ENCODE assay signal across 8 cellular contexts in genomic region chr5:34655354-34655991, GRCh38. TPM values are rescaled to one million over a fixed set of nuclear protein-coding genes. Genes with fewer than 3 reads are reported as not detected.
DNase-seq lines count a peak whose midpoint lies in the region; ATAC-seq and TF ChIP-seq lines count a peak whose summit lies in the region.

No MANE protein-coding gene starts in this region.

- no peak overlapping the region for H3K4ac ChIP-seq in H9 (ENCODE audit: low read depth, low read length)

- peaks cover 1 to 5% (median 4%) of the 10 kb centered on the region in 3 experiments; a peak in 5 of 7 replicates for H3K36me3 Mint-ChIP-seq in H9 (ENCODE audit: insufficient read depth in 1 of 3, low read depth in 3 of 3)

- peak overlapping the region; percentile 25 to 72 for H3K4me3 ChIP-seq in body of pancreas

- no peaks in the 10 kb centered on the region for H4K20me1 ChIP-seq in H9 (ENCODE audit: control insufficient read depth, insufficient read depth, insufficient read length)

- no peak overlapping the region for H2BK120ac ChIP-seq in H9 (ENCODE audit: low read depth, low read length, poor library complexity, severe bottlenecking)

- WGBS in H9 (ENCODE audit: extremely low coverage, insufficient read length, low lambda C conversion rate): no CpG with 5 or more reads among the region's 16 CpGs
- 0 to 2% methylated on average over 16 of the region's 16 CpGs for WGBS in body of pancreas, 2 donors

- peak overlapping the region; percentile 27 for H3K18ac ChIP-seq in H9 (ENCODE audit: insufficient read length, low read depth, low read length)

- H3K27ac Mint-ChIP-seq in H9: peak overlapping the region; percentile 26 to 93 (median 62)

- no peak overlapping the region for H4K5ac ChIP-seq in H9 (ENCODE audit: insufficient read length, low read depth, low read length)

- DNase-seq in Ammon's horn (ENCODE audit: low spot score) (peak; percentile 70), H9 (peak; percentile 66), RPMI7951 (ENCODE audit: low read depth) (peak; percentile 69), body of pancreas (peak; percentile 61 to 77 (median 72)), hepatic stellate cell (ENCODE audit: low spot score) (peak; percentile 53), pons (ENCODE audit: low spot score) (peak; percentile 83), GF-D8 (lab: John Stamatoyannopoulos, UW) (no peak)

- H3T11ph ChIP-seq in H9 (ENCODE audit: low read length): no peak overlapping the region

- peak overlapping the region; percentile 86 for H3K4me2 ChIP-seq in H9 (ENCODE audit: insufficient read depth, insufficient read length, low read length)

- no peak overlapping the region for H2AK5ac ChIP-seq in H9 (ENCODE audit: insufficient read length, low read length)

- H3K36me3 ChIP-seq in body of pancreas (replicated peaks in 1 of 2; ENCODE audit: insufficient read depth in 1 of 2, low read depth in 2 of 2): no peaks in the 10 kb centered on the region

- H2BK15ac ChIP-seq in H9 (ENCODE audit: low read depth, low read length): no peak overlapping the region

- H3K4me1 Mint-ChIP-seq in H9: peaks cover 38% of the 10 kb centered on the region in 2 experiments

- ATAC-seq in body of pancreas (peak; percentile 76), HG03159 (IDR thresholded peaks at IDR 0.05; ENCODE audit: unreplicated experiment) (no peak)

- no peaks in the 10 kb centered on the region for H3K27me3 Mint-ChIP-seq in H9 (ENCODE audit: low read depth)

- TF ChIP-seq CTCF in H9 (conservative IDR thresholded peaks at IDR 0.05) (no peak), body of pancreas (IDR thresholded peaks at IDR 0.05) (no peak)

- peaks cover 17% of the 10 kb centered on the region for H3K23me2 ChIP-seq in H9 (ENCODE audit: insufficient read length, low read depth, low read length, poor library complexity, severe bottlenecking)

- H3K9ac ChIP-seq in H9 (ENCODE audit: extremely low read depth, insufficient read length, low read length): peak overlapping the region; percentile 1

- TF ChIP-seq POLR2A in body of pancreas (IDR thresholded peaks at IDR 0.05): peak in 2 of 3 donors; percentile 54 to 67

- no peak overlapping the region for H2BK12ac ChIP-seq in H9 (ENCODE audit: insufficient read length, low read depth, low read length)

- H3K27me3 ChIP-seq in H9 (ENCODE audit: insufficient read depth, low read length): no peaks in the 10 kb centered on the region
- H3K27me3 ChIP-seq in body of pancreas: no peaks in the 10 kb centered on the region

- no peak overlapping the region for H4K91ac ChIP-seq in H9 (ENCODE audit: insufficient read length, low read depth, low read length)

- intact Hi-C loops in body of pancreas (cut with DNase I): no loop called here

- H3K14ac ChIP-seq in H9 (ENCODE audit: insufficient read depth, low read length): no peak overlapping the region; the same call in 1 of the 2 replicates

- H3K27ac ChIP-seq in H9 (ENCODE audit: insufficient read length, low read depth, low read length) (peak overlapping the region; percentile 72), body of pancreas (peak overlapping the region; percentile 84 to 94 (median 91))

- H3K4me1 ChIP-seq in H9 (ENCODE audit: insufficient read depth, low read length) (peaks cover 6% of the 10 kb centered on the region; the same call in 1 of the 2 replicates), body of pancreas (peaks cover 20% of the 10 kb centered on the region)

- no peak overlapping the region for H2BK20ac ChIP-seq in H9 (ENCODE audit: low read depth, low read length, poor library complexity, severe bottlenecking)

- no peak overlapping the region for H3K56ac ChIP-seq in H9 (ENCODE audit: insufficient read length, low read depth, low read length)

- peak overlapping the region; percentile 70 to 86 for H3K4me3 Mint-ChIP-seq in H9

- H3K9me3 ChIP-seq in H9 (ENCODE audit: control insufficient read depth, low read depth, low read length): no peaks in the 10 kb centered on the region
- H3K9me3 ChIP-seq in body of pancreas: no peaks in the 10 kb centered on the region

- no peaks in the 10 kb centered on the region for H3K79me1 ChIP-seq in H9 (ENCODE audit: insufficient read depth, low read depth, low read length, poor library complexity, severe bottlenecking)

- peaks cover 27% of the 10 kb centered on the region; the same call in 1 of the 2 replicates for H3K79me2 ChIP-seq in H9 (ENCODE audit: insufficient read depth, low read length)

- no peak overlapping the region for H4K8ac ChIP-seq in H9 (replicated peaks; ENCODE audit: insufficient read length, low read depth, low read length)

- no peak overlapping the region for H3K23ac ChIP-seq in H9 (ENCODE audit: insufficient read length, low read depth, low read length)

- no peak overlapping the region for H2AFZ ChIP-seq in H9 (ENCODE audit: low read length)

- H2BK5ac ChIP-seq in H9 (ENCODE audit: insufficient read length, low read length): no peak overlapping the region

- H3K9me3 Mint-ChIP-seq in H9: peaks cover 0 to 2% of the 10 kb centered on the region in 2 experiments; a peak in 1 of 5 replicates

RNA-seq across cellular contexts. Expression of gene RAI14, which starts 0.7 kb away (rescaled TPM):
- total RNA-seq in H9 (2021) (118 and 127 TPM in 2 replicates), body of pancreas (10 to 100 TPM; 25.7 to 27.5 TPM)
- total RNA-seq in RPMI7951 (2014; rRNA removed; shearing (Covaris generic)): 31.3 and 36.8 TPM in 2 replicates
